In genomic region chr17:41967921-41968578, GRCh38 we compare ENCODE assay signal across 8 cellular contexts. TPM values are rescaled to one million over a fixed set of nuclear protein-coding genes. Genes with fewer than 3 reads are reported as not detected.
DNase-seq lines count a peak whose midpoint lies in the region; ATAC-seq and TF ChIP-seq lines count a peak whose summit lies in the region.

No MANE protein-coding gene starts in this region.

- H3K27ac ChIP-seq in 22Rv1 (peak overlapping the region; percentile 87; the same call in 1 of the 2 replicates), HUES64 (ENCODE audit: low read depth, low read length) (no peak overlapping the region), muscle layer of duodenum (ENCODE audit: low read length) (no peak overlapping the region)

- ATAC-seq in GM18909 (IDR thresholded peaks at IDR 0.05; ENCODE audit: poor library complexity, unreplicated experiment) (no peak), GM19452 (IDR thresholded peaks at IDR 0.05; ENCODE audit: unreplicated experiment) (no peak)

- WGBS in HUES64 = 94% methylated on average over 37 of the region's 37 CpGs

- TF ChIP-seq CTCF in 22Rv1 (IDR thresholded peaks at IDR 0.05) = no peak
- TF ChIP-seq CTCF in cardiac fibroblast (IDR thresholded peaks at IDR 0.05; ENCODE audit: low read depth, low read length) = no peak

- peaks cover 6% of the 10 kb centered on the region; the same call in 1 of the 2 replicates for H3K4me1 ChIP-seq in HUES64 (ENCODE audit: insufficient read depth, low read length)
- peaks cover 13 to 34% of the 10 kb centered on the region in 2 donors for H3K4me1 ChIP-seq in muscle layer of duodenum (ENCODE audit: control insufficient read depth in 1 of 2, insufficient read depth in 2 of 2, low read length in 2 of 2)

- no peaks in the 10 kb centered on the region for H3K27me3 ChIP-seq in HUES64 (ENCODE audit: insufficient read depth, low read length)
- H3K27me3 ChIP-seq in muscle layer of duodenum (ENCODE audit: low read depth, low read length) = no peaks in the 10 kb centered on the region

- H3K36me3 ChIP-seq in HUES64 (ENCODE audit: insufficient read depth, low read length) = peaks cover 34% of the 10 kb centered on the region
- peaks cover 27 to 29% of the 10 kb centered on the region in 2 donors for H3K36me3 ChIP-seq in muscle layer of duodenum (ENCODE audit: control insufficient read depth in 1 of 2, insufficient read depth in 2 of 2, low read length in 2 of 2)

- H3K9me3 ChIP-seq in HUES64 (ENCODE audit: insufficient read depth, low read depth, low read length) (no peaks in the 10 kb centered on the region), muscle layer of duodenum (ENCODE audit: control insufficient read depth in 1 of 2, low read length in 2 of 2) (no peaks in the 10 kb centered on the region)

- H3K4me3 ChIP-seq in HUES64 (ENCODE audit: low read length) = peak overlapping the region; percentile 82
- peak overlapping the region; percentile 85 to 92 for H3K4me3 ChIP-seq in cardiac fibroblast (replicated peaks in 1 of 2; ENCODE audit: low read depth in 2 of 2, low read length in 2 of 2)
- peak overlapping the region; percentile 75 to 90 for H3K4me3 ChIP-seq in muscle layer of duodenum (ENCODE audit: low read depth in 1 of 2, low read length in 2 of 2)

- DNase-seq in cardiac fibroblast (ENCODE audit: low read depth in 2 of 2) (no peak), NCI-H2196 treated with DMSO at 0.1 percent for 48 hours (lab: John Stamatoyannopoulos, UW; ENCODE audit: unreplicated experiment) (no peak), germinal center (ENCODE audit: low spot score) (no peak)

- peak overlapping the region; percentile 90 for H3K9ac ChIP-seq in HUES64 (ENCODE audit: low read depth, low read length)

RNA-seq across cellular contexts. Expression of gene CNP, which starts 1.5 kb away (rescaled TPM):
- 39.6 TPM for polyA plus RNA-seq in HUES64 (2013, experiment 1 of 2)
- polyA plus RNA-seq in HUES64 (2013, experiment 2 of 2) = 43.6 TPM

RNA-seq across cellular contexts. Expression of gene ODAD4, which starts 37.6 kb away (rescaled TPM):
- polyA plus RNA-seq in HUES64 (2013, experiment 1 of 2) = 1.00 TPM
- 2.3 TPM for polyA plus RNA-seq in HUES64 (2013, experiment 2 of 2)

RNA-seq across cellular contexts. Expression of gene DNAJC7, which starts 49.2 kb away (rescaled TPM):
- polyA plus RNA-seq in HUES64 (2013, experiment 1 of 2) = 120 TPM
- 94.7 TPM for polyA plus RNA-seq in HUES64 (2013, experiment 2 of 2)

RNA-seq across cellular contexts. Expression of gene ACLY, which starts 49.3 kb away (rescaled TPM):
- polyA plus RNA-seq in HUES64 (2013, experiment 1 of 2) = 225 TPM
- 234 TPM for polyA plus RNA-seq in HUES64 (2013, experiment 2 of 2)

RNA-seq across cellular contexts. Expression of gene NKIRAS2, which starts 51.8 kb away (rescaled TPM):
- polyA plus RNA-seq in HUES64 (2013, experiment 1 of 2) = 34.5 TPM
- polyA plus RNA-seq in HUES64 (2013, experiment 2 of 2) = 35.7 TPM
